In genomic region chr11:3206128-3206921, GRCh38 we compare ENCODE assay signal across 2 cellular contexts.
TF ChIP-seq lines count a peak whose summit lies in the region.

No MANE protein-coding gene starts in this region.

TF ChIP-seq in IMR-90, 13 proteins besides CTCF, POLR2A, EP300 and RAD21:
- TF ChIP-seq RCOR1 (IDR thresholded peaks at IDR 0.05; ENCODE audit: insufficient replicate concordance, low read length) (no peak), MAZ (IDR thresholded peaks at IDR 0.05; ENCODE audit: borderline replicate concordance, low read depth, low read length) (no peak), NFE2L2 (IDR thresholded peaks at IDR 0.05; ENCODE audit: low read depth, low read length) (no peak), MXI1 (IDR thresholded peaks at IDR 0.05; ENCODE audit: borderline replicate concordance, low read depth, low read length) (no peak), BHLHE40 (IDR thresholded peaks at IDR 0.05; ENCODE audit: low read depth, low read length) (no peak), CEBPB (IDR thresholded peaks at IDR 0.05; ENCODE audit: low read depth, low read length) (no peak), MAFK (IDR thresholded peaks at IDR 0.05; ENCODE audit: low read depth, low read length) (no peak), CHD1 (IDR thresholded peaks at IDR 0.05; ENCODE audit: low read depth, low read length) (no peak), RFX5 (IDR thresholded peaks at IDR 0.05; ENCODE audit: low read depth, low read length) (no peak), FOS (IDR thresholded peaks at IDR 0.05; ENCODE audit: low read depth, low read length) (no peak)

TF ChIP-seq in GM12878, 131 proteins besides CTCF, POLR2A, EP300 and RAD21:
- TF ChIP-seq KDM1A (IDR thresholded peaks at IDR 0.05; ENCODE audit: borderline replicate concordance) = no peak
- TF ChIP-seq, protein P1, sequence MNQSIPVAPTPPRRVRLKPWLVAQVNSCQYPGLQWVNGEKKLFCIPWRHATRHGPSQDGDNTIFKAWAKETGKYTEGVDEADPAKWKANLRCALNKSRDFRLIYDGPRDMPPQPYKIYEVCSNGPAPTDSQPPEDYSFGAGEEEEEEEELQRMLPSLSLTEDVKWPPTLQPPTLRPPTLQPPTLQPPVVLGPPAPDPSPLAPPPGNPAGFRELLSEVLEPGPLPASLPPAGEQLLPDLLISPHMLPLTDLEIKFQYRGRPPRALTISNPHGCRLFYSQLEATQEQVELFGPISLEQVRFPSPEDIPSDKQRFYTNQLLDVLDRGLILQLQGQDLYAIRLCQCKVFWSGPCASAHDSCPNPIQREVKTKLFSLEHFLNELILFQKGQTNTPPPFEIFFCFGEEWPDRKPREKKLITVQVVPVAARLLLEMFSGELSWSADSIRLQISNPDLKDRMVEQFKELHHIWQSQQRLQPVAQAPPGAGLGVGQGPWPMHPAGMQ (IDR thresholded peaks at IDR 0.05; ENCODE audit: borderline replicate concordance) = no peak
- TF ChIP-seq, protein P2, sequence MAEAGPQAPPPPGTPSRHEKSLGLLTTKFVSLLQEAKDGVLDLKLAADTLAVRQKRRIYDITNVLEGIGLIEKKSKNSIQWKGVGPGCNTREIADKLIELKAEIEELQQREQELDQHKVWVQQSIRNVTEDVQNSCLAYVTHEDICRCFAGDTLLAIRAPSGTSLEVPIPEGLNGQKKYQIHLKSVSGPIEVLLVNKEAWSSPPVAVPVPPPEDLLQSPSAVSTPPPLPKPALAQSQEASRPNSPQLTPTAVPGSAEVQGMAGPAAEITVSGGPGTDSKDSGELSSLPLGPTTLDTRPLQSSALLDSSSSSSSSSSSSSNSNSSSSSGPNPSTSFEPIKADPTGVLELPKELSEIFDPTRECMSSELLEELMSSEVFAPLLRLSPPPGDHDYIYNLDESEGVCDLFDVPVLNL (IDR thresholded peaks at IDR 0.05; ENCODE audit: low read depth, low read length) = no peak
- TF ChIP-seq ZSCAN29 (IDR thresholded peaks at IDR 0.05) = no peak
- no peak for TF ChIP-seq IKZF2 (IDR thresholded peaks at IDR 0.05)
- TF ChIP-seq MEF2A (IDR thresholded peaks at IDR 0.05; ENCODE audit: insufficient read depth, low read depth, low read length) = no peak
- no peak for TF ChIP-seq ZNF217 (IDR thresholded peaks at IDR 0.05)
- no peak for TF ChIP-seq CBFB (IDR thresholded peaks at IDR 0.05; ENCODE audit: low read depth)
- no peak for TF ChIP-seq ATF7 (IDR thresholded peaks at IDR 0.05; ENCODE audit: low read depth)
- TF ChIP-seq ZNF274 (IDR thresholded peaks at IDR 0.05; ENCODE audit: insufficient read depth, insufficient read length) = no peak
- TF ChIP-seq PAX8 (IDR thresholded peaks at IDR 0.05) = no peak
- no peak for TF ChIP-seq CUX1 (IDR thresholded peaks at IDR 0.05; ENCODE audit: insufficient replicate concordance, low read depth, low read length)
- TF ChIP-seq, protein P3, sequence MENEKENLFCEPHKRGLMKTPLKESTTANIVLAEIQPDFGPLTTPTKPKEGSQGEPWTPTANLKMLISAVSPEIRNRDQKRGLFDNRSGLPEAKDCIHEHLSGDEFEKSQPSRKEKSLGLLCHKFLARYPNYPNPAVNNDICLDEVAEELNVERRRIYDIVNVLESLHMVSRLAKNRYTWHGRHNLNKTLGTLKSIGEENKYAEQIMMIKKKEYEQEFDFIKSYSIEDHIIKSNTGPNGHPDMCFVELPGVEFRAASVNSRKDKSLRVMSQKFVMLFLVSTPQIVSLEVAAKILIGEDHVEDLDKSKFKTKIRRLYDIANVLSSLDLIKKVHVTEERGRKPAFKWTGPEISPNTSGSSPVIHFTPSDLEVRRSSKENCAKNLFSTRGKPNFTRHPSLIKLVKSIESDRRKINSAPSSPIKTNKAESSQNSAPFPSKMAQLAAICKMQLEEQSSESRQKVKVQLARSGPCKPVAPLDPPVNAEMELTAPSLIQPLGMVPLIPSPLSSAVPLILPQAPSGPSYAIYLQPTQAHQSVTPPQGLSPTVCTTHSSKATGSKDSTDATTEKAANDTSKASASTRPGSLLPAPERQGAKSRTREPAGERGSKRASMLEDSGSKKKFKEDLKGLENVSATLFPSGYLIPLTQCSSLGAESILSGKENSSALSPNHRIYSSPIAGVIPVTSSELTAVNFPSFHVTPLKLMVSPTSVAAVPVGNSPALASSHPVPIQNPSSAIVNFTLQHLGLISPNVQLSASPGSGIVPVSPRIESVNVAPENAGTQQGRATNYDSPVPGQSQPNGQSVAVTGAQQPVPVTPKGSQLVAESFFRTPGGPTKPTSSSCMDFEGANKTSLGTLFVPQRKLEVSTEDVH (IDR thresholded peaks at IDR 0.05; ENCODE audit: low read depth, partially characterized antibody) = no peak
- no peak for TF ChIP-seq NR2F1 (conservative IDR thresholded peaks at IDR 0.05)
- TF ChIP-seq LARP7 (IDR thresholded peaks at IDR 0.05) = no peak
- TF ChIP-seq ESRRA (IDR thresholded peaks at IDR 0.05; ENCODE audit: low read length) = no peak
- no peak for TF ChIP-seq CHD4 (IDR thresholded peaks at IDR 0.05)
- no peak for TF ChIP-seq SREBF2 (IDR thresholded peaks at IDR 0.05; ENCODE audit: low read length)
- TF ChIP-seq MYB (IDR thresholded peaks at IDR 0.05; ENCODE audit: borderline replicate concordance, low read depth, low read length) = no peak
TF ChIP-seq in GM12878: peak in this region for 0.
